In genomic region chr1:158025576-158026230, GRCh38 we compare ENCODE assay signal across 14 cellular contexts. TPM values are rescaled to one million over a fixed set of nuclear protein-coding genes. Genes with fewer than 3 reads are reported as not detected.
DNase-seq lines count a peak whose midpoint lies in the region; ATAC-seq, FAIRE-seq and TF ChIP-seq lines count a peak whose summit lies in the region.
"Had no signal": no experiment of that assay in that cellular context is flagged by ENCODE, and none has a peak within 500 bp of the region (broad histone marks: within the 10 kb centered on the region; RNA-seq: fewer than 3 reads in every experiment).

No MANE protein-coding gene starts in this region.

- no peak for FAIRE-seq in urothelium cell line (lab: Jason Lieb, UNC)
- FAIRE-seq: GM12892, GM19239 had no signal

- H3K4me1 ChIP-seq in esophagus squamous epithelium (peaks cover 27 to 86% (median 47%) of the 10 kb centered on the region in 3 donors), osteoblast (ENCODE audit: insufficient read depth, low read length) (peaks cover 52% of the 10 kb centered on the region), aorta (ENCODE audit: control insufficient read depth in 1 of 2, insufficient read depth in 2 of 2, low read length in 2 of 2) (peaks cover 4 to 9% of the 10 kb centered on the region in 2 donors)

- H3K27ac ChIP-seq in esophagus squamous epithelium (peak overlapping the region; percentile 11 to 66 (median 37)), osteoblast (ENCODE audit: low read depth, low read length) (peak overlapping the region; percentile 36), aorta (ENCODE audit: low read depth in 1 of 2, low read length in 2 of 2) (peak overlapping the region; percentile 61 to 90)
- H3K27ac ChIP-seq: GM23248 had no signal

- H4K20me1 ChIP-seq in osteoblast (ENCODE audit: insufficient read depth, low read length), result peaks cover 17% of the 10 kb centered on the region

- intact Hi-C loops in Right ventricle myocardium superior (cut with DNase I), result no loop called here
- intact Hi-C loops in cardiac septum (cut with DNase I), result no loop called here
- intact Hi-C loops in esophagus squamous epithelium (cut with DNase I), result no loop called here
- intact Hi-C loops in aorta (cut with DNase I), result no loop called here

- H3K36me3 ChIP-seq in esophagus squamous epithelium (no peaks in the 10 kb centered on the region), osteoblast (ENCODE audit: insufficient read depth, low read length) (peaks cover 19% of the 10 kb centered on the region), aorta (ENCODE audit: control insufficient read depth in 1 of 2, insufficient read depth in 2 of 2, low read length in 1 of 2) (peaks cover 0 to 1% of the 10 kb centered on the region in 2 donors)

- TF ChIP-seq CTCF in esophagus squamous epithelium (IDR thresholded peaks at IDR 0.05) (no peak), osteoblast (IDR thresholded peaks at IDR 0.05; ENCODE audit: extremely low read depth, low read depth, low read length) (no peak)

- no peak for DNase-seq in Right ventricle myocardium superior
- DNase-seq in cardiac septum (ENCODE audit: low spot score), result no peak
- DNase-seq in esophagus squamous epithelium (lab: John Stamatoyannopoulos, UW), result no peak
- no peak for DNase-seq in osteoblast (ENCODE audit: insufficient read length, low spot score, missing footprints)
- no peak for DNase-seq in aorta
- no peak for DNase-seq in urothelium cell line (ENCODE audit: low spot score)
- DNase-seq in HuH-7.5 (ENCODE audit: low spot score), result no peak
- DNase-seq: GM23248, NCI-H446 had no signal

- no peak overlapping the region for H2AFZ ChIP-seq in osteoblast (ENCODE audit: low read length)
- H2AFZ ChIP-seq: GM23248 had no signal

- no peaks in the 10 kb centered on the region for H3K9me3 ChIP-seq in esophagus squamous epithelium
- no peaks in the 10 kb centered on the region for H3K9me3 ChIP-seq in osteoblast (ENCODE audit: low read depth, low read length)
- no peaks in the 10 kb centered on the region for H3K9me3 ChIP-seq in aorta (ENCODE audit: control insufficient read depth, low read length)

- H3K4me2 ChIP-seq in osteoblast (ENCODE audit: insufficient read depth, low read length), result peak overlapping the region; percentile 40

- ATAC-seq in Right ventricle myocardium superior (ENCODE audit: poor library complexity) (peak; percentile 32), aorta (ENCODE audit: low FRiP score) (no peak), GM18868 (IDR thresholded peaks at IDR 0.05; ENCODE audit: unreplicated experiment) (no peak)
- ATAC-seq: activated naive CD4-positive, alpha-beta T cell treated with anti-CD3 and anti-CD28 coated beads, Interleukin-2, amount 50 U/mL, for 72 hours had no signal

- H3K79me2 ChIP-seq in osteoblast (ENCODE audit: insufficient read depth, low read length), result peaks cover 98% of the 10 kb centered on the region

- WGBS in esophagus squamous epithelium, 2 donors, result 62 to 63% methylated on average over 6 of the region's 6 CpGs
- 12 to 19% methylated on average over 6 of the region's 6 CpGs for WGBS in aorta, 2 donors

- H3K27me3 ChIP-seq in esophagus squamous epithelium (no peaks in the 10 kb centered on the region), osteoblast (ENCODE audit: insufficient read depth, low read length) (no peaks in the 10 kb centered on the region), aorta (ENCODE audit: control insufficient read depth in 1 of 2, insufficient read depth in 2 of 2, low read length in 1 of 2) (no peaks in the 10 kb centered on the region)

- H3K4me3 ChIP-seq in esophagus squamous epithelium (no peak overlapping the region), osteoblast (ENCODE audit: insufficient read depth, low read length) (no peak overlapping the region), aorta (ENCODE audit: low read length in 2 of 2) (no peak overlapping the region)
- H3K4me3 ChIP-seq: GM23248 had no signal

- no peak for TF ChIP-seq POLR2A in esophagus squamous epithelium (IDR thresholded peaks at IDR 0.05)

RNA-seq across cellular contexts. Expression of gene KIRREL1, which starts 32.3 kb away (rescaled TPM):
- 9.5 TPM for total RNA-seq in Right ventricle myocardium superior
- 10.9 TPM for total RNA-seq in cardiac septum
- total RNA-seq in esophagus squamous epithelium, result 10 to 100 TPM in 3 of 4 donors, 1 to 10 TPM in 1; 3.6 to 18.9 (median 15.2) TPM
- 171 and 174 TPM in 2 replicates for total RNA-seq in osteoblast
- 100 to 1,000 TPM in 1 of 2 donors, 10 to 100 TPM in 1; 96.7 to 102 TPM for total RNA-seq in aorta
- 10 to 100 TPM; 15.3 to 41.5 TPM for polyA plus RNA-seq in aorta
- total RNA-seq: natural killer cell treated with Interleukin-12 subunit alpha and Interleukin-12 subunit beta and Interleukin-15 and Interleukin-18, amount 100 ng/mL, for 72 hours had no signal
